Comparison of ENCODE assay signal across 10 cellular contexts in genomic region chr4:190106611-190107480, GRCh38. TPM values are rescaled to one million over a fixed set of nuclear protein-coding genes. Genes with fewer than 3 reads are reported as not detected.
DNase-seq lines count a peak whose midpoint lies in the region; ATAC-seq, FAIRE-seq and TF ChIP-seq lines count a peak whose summit lies in the region.
"Not testable (repeated sequence)": the region's sequence is repeated elsewhere in the genome, so short reads cannot be mapped to it uniquely, and the experiment has no call there.
"Had no signal": no experiment of that assay in that cellular context is flagged by ENCODE, and none has a peak within 500 bp of the region (broad histone marks: within the 10 kb centered on the region; RNA-seq: fewer than 3 reads in every experiment).

No MANE protein-coding gene starts in this region.

- CTCF ChIA-PET in mammary epithelial cell (lab: Charles Lee; ENCODE audit: low non-redundant PET); HepG2 (lab: Yijun Ruan, JAX; ENCODE audit: low intra/inter-chr PET ratio, low total read pairs): not testable (repeated sequence)

- peaks cover 41% of the 10 kb centered on the region for H3K9me3 ChIP-seq in mammary epithelial cell (replicated peaks; ENCODE audit: insufficient read depth, low read length)
- H3K9me3 ChIP-seq in esophagus muscularis mucosa, stomach: not testable (repeated sequence)
- peaks cover 39% of the 10 kb centered on the region for H3K9me3 ChIP-seq in HepG2 (ENCODE audit: low read length)
- peaks cover 12% of the 10 kb centered on the region for H3K9me3 ChIP-seq in trophoblast cell (ENCODE audit: insufficient read depth, low read depth, low read length)

- DNase-seq in COLO829 (ENCODE audit: low spot score) (peak; percentile 1), KBM-7 (peak; percentile 11), SW480 (ENCODE audit: low spot score) (peak; percentile 13), mammary epithelial cell (peak; percentile 1), esophagus muscularis mucosa (ENCODE audit: extremely low spot score) (peak; percentile 92), HepG2 (ENCODE audit: low spot score) (peak; percentile 3), trophoblast cell (peak in 1 of 2 donors; percentile 0), stomach (peak; percentile 25)

- TF ChIP-seq CTCF in mammary epithelial cell (conservative IDR thresholded peaks at IDR 0.05 in 1 of 2, IDR thresholded peaks at IDR 0.05 in 1 of 2; ENCODE audit: extremely low read depth in 1 of 2, insufficient read depth in 1 of 2, low read depth in 1 of 2, low read length in 2 of 2); esophagus muscularis mucosa (IDR thresholded peaks at IDR 0.05); HepG2 (CRISPR knock-in tag; IDR thresholded peaks at IDR 0.05); stomach (IDR thresholded peaks at IDR 0.05): not testable (repeated sequence)

- POLR2A ChIA-PET in HepG2 (lab: Yijun Ruan, JAX), result not testable (repeated sequence)

- intact Hi-C loops in mammary epithelial cell (cut with micrococcal nuclease); esophagus muscularis mucosa (cut with DNase I); HepG2 (cut with micrococcal nuclease; ENCODE audit: unreplicated experiment); stomach (cut with DNase I; ENCODE audit: low total_unique reads): not testable (repeated sequence)

- not testable (repeated sequence) for H3K23ac ChIP-seq in trophoblast cell (ENCODE audit: low read length)

- FAIRE-seq in HepG2 (lab: Jason Lieb, UNC), result not testable (repeated sequence)

- H3K27me3 ChIP-seq in mammary epithelial cell (ENCODE audit: insufficient read depth, low read length); HepG2 (ENCODE audit: control insufficient read depth in 1 of 2, insufficient read depth in 2 of 2, low read length in 2 of 2); trophoblast cell (ENCODE audit: insufficient read depth, low read length): not testable (repeated sequence)
- H3K27me3 ChIP-seq in esophagus muscularis mucosa (peaks cover 0 to 42% (median 0%) of the 10 kb centered on the region in 4 donors), stomach (peaks cover 0 to 29% (median 8%) of the 10 kb centered on the region in 3 donors)

- TF ChIP-seq RAD21 in HepG2 (CRISPR knock-in tag; IDR thresholded peaks at IDR 0.05), result not testable (repeated sequence)

- not testable (repeated sequence) for H4K12ac ChIP-seq in trophoblast cell (ENCODE audit: low read depth, low read length)

- H3K9ac ChIP-seq in mammary epithelial cell (ENCODE audit: insufficient read depth, low read length); HepG2 (ENCODE audit: insufficient read depth, low read depth, low read length): not testable (repeated sequence)
- H3K9ac ChIP-seq in trophoblast cell (ENCODE audit: low read length), result peak overlapping the region; percentile 14

- dilution Hi-C loops in mammary epithelial cell (cut with HindIII; ENCODE audit: low sequenced_read_pairs), result not testable (repeated sequence)

- in situ Hi-C loops in KBM-7 (cut with MboI; ENCODE audit: low pct_unique_long_range_greater_than_20kb, low sequenced_read_pairs); mammary epithelial cell (cut with MboI; ENCODE audit: low sequenced_read_pairs in 2 of 2); HepG2 (cut with HindIII; ENCODE audit: extremely low pct_ligation_motif_present, low pct_unique_long_range_greater_than_20kb): not testable (repeated sequence)

- not testable (repeated sequence) for H3K36me3 ChIP-seq in mammary epithelial cell (ENCODE audit: insufficient read depth, low read length); esophagus muscularis mucosa; HepG2 (replicated peaks in 1 of 2; ENCODE audit: control insufficient read depth in 1 of 2, insufficient read depth in 2 of 2, low read length in 2 of 2); trophoblast cell (ENCODE audit: control insufficient read depth in 1 of 2, insufficient read depth in 2 of 2, low read length in 2 of 2); stomach

- not testable (repeated sequence) for H4K8ac ChIP-seq in trophoblast cell (ENCODE audit: low read depth, low read length)

- 34% methylated on average over 7 of the region's 7 CpGs for WGBS in mammary epithelial cell (ENCODE audit: low coverage, missing lambda C conversion rate)
- WGBS in esophagus muscularis mucosa, result 50% methylated on average over 7 of the region's 7 CpGs
- under 1% methylated on average over 7 of the region's 7 CpGs for WGBS in HepG2 (ENCODE audit: low lambda C conversion rate)
- WGBS in trophoblast cell (ENCODE audit: extremely low coverage, insufficient coverage, insufficient read length), result no CpG with 5 or more reads among the region's 7 CpGs
- WGBS in stomach, 5 donors, result 42 to 49% (median 45%) methylated on average over 7 of the region's 7 CpGs

- not testable (repeated sequence) for H3K79me1 ChIP-seq in trophoblast cell (ENCODE audit: low read length)

- not testable (repeated sequence) for H3K27ac ChIP-seq in mammary epithelial cell (ENCODE audit: insufficient read depth, low read depth, low read length); esophagus muscularis mucosa (replicated peaks in 1 of 4); HepG2 (ENCODE audit: extremely low read length, insufficient read depth, low read length); trophoblast cell (ENCODE audit: low read depth, low read length); stomach

- not testable (repeated sequence) for H3K4ac ChIP-seq in trophoblast cell (ENCODE audit: low read depth, low read length)

- not testable (repeated sequence) for BruUV-seq in mammary epithelial cell (replicated peaks; lab: Mats Ljungman, UMichigan); HepG2 (replicated peaks; lab: Mats Ljungman, UMichigan)

- H3K4me2 ChIP-seq in mammary epithelial cell (ENCODE audit: insufficient read depth, low read depth, low read length); HepG2 (ENCODE audit: low read depth, low read length); trophoblast cell (ENCODE audit: low read length): not testable (repeated sequence)

- H2AFZ ChIP-seq in mammary epithelial cell (ENCODE audit: low read depth, low read length); HepG2 (ENCODE audit: low read length); trophoblast cell (ENCODE audit: insufficient read depth, low read length, poor library complexity): not testable (repeated sequence)

- H3K14ac ChIP-seq in trophoblast cell (ENCODE audit: low read length), result not testable (repeated sequence)

- H3K4me3 ChIP-seq in mammary epithelial cell (replicated peaks in 1 of 3; ENCODE audit: insufficient read depth in 1 of 3, low read depth in 2 of 3, low read length in 3 of 3); esophagus muscularis mucosa; HepG2 (replicated peaks in 1 of 3; ENCODE audit: insufficient read depth in 1 of 3, low read depth in 2 of 3, low read length in 3 of 3); trophoblast cell (ENCODE audit: low read depth, low read length); stomach: not testable (repeated sequence)

- H3K4me1 ChIP-seq in mammary epithelial cell (ENCODE audit: insufficient read depth, low read length); esophagus muscularis mucosa; HepG2 (ENCODE audit: insufficient read depth, low read length); trophoblast cell (ENCODE audit: control insufficient read depth in 1 of 2, insufficient read depth in 2 of 2, low read length in 2 of 2); stomach: not testable (repeated sequence)

- ATAC-seq in HepG2, result not testable (repeated sequence)

- not testable (repeated sequence) for H2BK120ac ChIP-seq in trophoblast cell (ENCODE audit: insufficient read depth, low read length, poor library complexity)

- not testable (repeated sequence) for TF ChIP-seq POLR2A in esophagus muscularis mucosa (IDR thresholded peaks at IDR 0.05; ENCODE audit: low read depth); HepG2 (IDR thresholded peaks at IDR 0.05; ENCODE audit: insufficient read depth in 1 of 2, low read depth in 2 of 2, low read length in 2 of 2); stomach (IDR thresholded peaks at IDR 0.05)

- H2AK5ac ChIP-seq in trophoblast cell (ENCODE audit: low read length), result not testable (repeated sequence)

- not testable (repeated sequence) for H4K91ac ChIP-seq in trophoblast cell (ENCODE audit: low read depth, low read length)

- not testable (repeated sequence) for TF ChIP-seq EP300 in esophagus muscularis mucosa (IDR thresholded peaks at IDR 0.05); HepG2 (IDR thresholded peaks at IDR 0.05; ENCODE audit: low read depth in 2 of 2, low read length in 2 of 2); HepG2 (CRISPR knock-in tag; IDR thresholded peaks at IDR 0.05; ENCODE audit: borderline replicate concordance); stomach (IDR thresholded peaks at IDR 0.05)

- not testable (repeated sequence) for H3K79me2 ChIP-seq in mammary epithelial cell (ENCODE audit: insufficient read depth, low read length); HepG2 (ENCODE audit: insufficient read depth, low read length); trophoblast cell (ENCODE audit: control insufficient read depth, insufficient read depth, low read length, poor library complexity)

- not testable (repeated sequence) for H2BK12ac ChIP-seq in trophoblast cell (ENCODE audit: low read length)

- not testable (repeated sequence) for H2BK5ac ChIP-seq in trophoblast cell (ENCODE audit: low read depth, low read length, poor library complexity)

- not testable (repeated sequence) for H4K20me1 ChIP-seq in mammary epithelial cell (ENCODE audit: insufficient read depth, low read length); HepG2 (ENCODE audit: insufficient read depth, low read length)

- H3K18ac ChIP-seq in trophoblast cell (ENCODE audit: low read length), result not testable (repeated sequence)

RNA-seq across cellular contexts. Expression of gene DBET, which starts 42.5 kb away (rescaled TPM):
- under 1 TPM; under 0.01 to 0.99 TPM for total RNA-seq in mammary epithelial cell
- not detected for polyA plus RNA-seq in mammary epithelial cell
- not detected for polyA minus RNA-seq in mammary epithelial cell
- total RNA-seq in esophagus muscularis mucosa, result not detected
- not detected in 2 replicates for total RNA-seq in HepG2 (2016; rRNA removed; fragmentation: Illumina TruSeq; extraction: Trizol)
- not detected in 2 replicates for total RNA-seq in HepG2 (2016; cell fraction: cytosol; rRNA removed; fragmentation: Illumina TruSeq; extraction: Trizol; ENCODE audit: low read depth)
- not detected in 2 replicates for total RNA-seq in HepG2 (2016; cell fraction: insoluble cytoplasmic fraction; rRNA removed; fragmentation: Illumina TruSeq; extraction: Trizol)
- total RNA-seq in HepG2 (2016; cell fraction: membrane; rRNA removed; fragmentation: Illumina TruSeq; extraction: Trizol), result not detected in 2 replicates
- not detected in 2 replicates for total RNA-seq in HepG2 (2016; cell fraction: nucleus; rRNA removed; fragmentation: Illumina TruSeq; extraction: Trizol)
- polyA plus RNA-seq in HepG2 (2011; rRNA removed), result not detected in 2 replicates
- polyA plus RNA-seq in HepG2 (2011; cell fraction: cytosol; rRNA removed), result not detected in 2 replicates
- not detected in 2 replicates for polyA plus RNA-seq in HepG2 (2011; cell fraction: nucleus; rRNA removed)
- polyA plus RNA-seq in HepG2 (2012), result not detected in 2 replicates
- polyA plus RNA-seq in HepG2 (2016; cell fraction: cytosol; fragmentation: Illumina TruSeq; extraction: Trizol; ENCODE audit: low read depth), result not detected in 2 replicates
- not detected in 2 replicates for polyA plus RNA-seq in HepG2 (2016; cell fraction: insoluble cytoplasmic fraction; fragmentation: Illumina TruSeq; extraction: Trizol; ENCODE audit: low read depth)
- not detected in 2 replicates for polyA plus RNA-seq in HepG2 (2016; cell fraction: membrane; fragmentation: Illumina TruSeq; extraction: Trizol; ENCODE audit: low read depth)
- polyA plus RNA-seq in HepG2 (2016; cell fraction: nucleus; fragmentation: Illumina TruSeq; extraction: Trizol; ENCODE audit: insufficient read depth, low read depth), result not detected in 2 replicates
- not detected in 2 replicates for polyA minus RNA-seq in HepG2 (2011; rRNA and poly(A)+ RNA removed; ENCODE audit: low replicate concordance)
- polyA minus RNA-seq in HepG2 (2011; cell fraction: cytosol; rRNA and poly(A)+ RNA removed), result not detected in 2 replicates
- not detected in 2 replicates for polyA minus RNA-seq in HepG2 (2011; cell fraction: nucleus; rRNA and poly(A)+ RNA removed)
- not detected in 2 replicates for polyA plus RNA-seq in trophoblast cell (2013)
- total RNA-seq in stomach, result not detected
- not detected for polyA plus RNA-seq in stomach
- total RNA-seq: GM23248 had no signal
- polyA plus RNA-seq: A549, GM23248 had no signal
